17 cellular contexts compared by ENCODE assay signal in genomic region chr12:58925111-58925732, GRCh38. TPM values are rescaled to one million over a fixed set of nuclear protein-coding genes. Genes with fewer than 3 reads are reported as not detected.
DNase-seq lines count a peak whose midpoint lies in the region; TF ChIP-seq lines count a peak whose summit lies in the region.
"Had no signal": no experiment of that assay in that cellular context is flagged by ENCODE, and none has a peak within 500 bp of the region (broad histone marks: within the 10 kb centered on the region; RNA-seq: fewer than 3 reads in every experiment).

No MANE protein-coding gene starts in this region.

- H3K36me3 ChIP-seq in mesendoderm (ENCODE audit: control insufficient read depth, insufficient read depth, low read length) (no peaks in the 10 kb centered on the region), transverse colon (no peaks in the 10 kb centered on the region), Peyer's patch (no peaks in the 10 kb centered on the region)

- H3K23ac ChIP-seq in mesendoderm (ENCODE audit: low read length): no peak overlapping the region

- H3K27me3 ChIP-seq in mesendoderm (ENCODE audit: insufficient read depth, low read length, poor library complexity) (no peaks in the 10 kb centered on the region), transverse colon (no peaks in the 10 kb centered on the region), Peyer's patch (no peaks in the 10 kb centered on the region)

- no peak overlapping the region for H3K9ac ChIP-seq in mesendoderm (ENCODE audit: low read length)

- in situ Hi-C loops in transverse colon (cut with MboI; ENCODE audit: low pct_ligation_motif_present in 1 of 4, low pct_unique_long_range_greater_than_20kb in 1 of 4, low sequenced_read_pairs in 3 of 4): no loop called here

- H3K27ac ChIP-seq in mesendoderm (ENCODE audit: low read depth, low read length) (peak overlapping the region; percentile 87), transverse colon (peak overlapping the region; percentile 64 to 78 (median 76)), Peyer's patch (peak overlapping the region in 2 of 4 donors; percentile 47 to 63)
- H3K27ac ChIP-seq: 22Rv1 had no signal

- H3K9me3 ChIP-seq in transverse colon: no peaks in the 10 kb centered on the region
- H3K9me3 ChIP-seq in Peyer's patch: no peaks in the 10 kb centered on the region

- no peaks in the 10 kb centered on the region for H3K79me2 ChIP-seq in mesendoderm (ENCODE audit: control insufficient read depth, insufficient read depth, low read length)

- H3K4ac ChIP-seq in mesendoderm (ENCODE audit: low read depth, low read length): no peak overlapping the region

- H3K4me3 ChIP-seq in mesendoderm (ENCODE audit: low read length) (no peak overlapping the region), transverse colon (no peak overlapping the region), Peyer's patch (no peak overlapping the region)

- intact Hi-C loops in transverse colon (cut with DNase I; ENCODE audit: low total_unique reads): no loop called here

- H3K56ac ChIP-seq in mesendoderm (ENCODE audit: low read length): peak overlapping the region; percentile 39

- no peak overlapping the region for H2AK5ac ChIP-seq in mesendoderm (ENCODE audit: low read length)

- peak overlapping the region; percentile 95 for H2BK5ac ChIP-seq in mesendoderm (ENCODE audit: low read length)

- no peak overlapping the region for H4K5ac ChIP-seq in mesendoderm (ENCODE audit: low read length)

- H2BK15ac ChIP-seq in mesendoderm (replicated peaks; ENCODE audit: low read depth): no peak overlapping the region

- no peak for TF ChIP-seq CTCF in transverse colon (IDR thresholded peaks at IDR 0.05)
- TF ChIP-seq CTCF in Peyer's patch (IDR thresholded peaks at IDR 0.05): no peak

- no peak overlapping the region for H3K18ac ChIP-seq in mesendoderm (ENCODE audit: low read length)

- no peaks in the 10 kb centered on the region for H3K79me1 ChIP-seq in mesendoderm (ENCODE audit: low read length)

- DNase-seq in NCI-H2196 (lab: John Stamatoyannopoulos, UW; ENCODE audit: unreplicated experiment): peak; percentile 23
- DNase-seq in NCI-H2196 treated with DMSO at 0.1 percent for 48 hours (lab: John Stamatoyannopoulos, UW; ENCODE audit: unreplicated experiment): no peak
- DNase-seq in dermis blood vessel endothelial cell: peak; percentile 51
- peak; percentile 98 for DNase-seq in mesendoderm
- no peak for DNase-seq in transverse colon
- DNase-seq in Peyer's patch: no peak
- DNase-seq in NCI-H187 treated with DMSO at 0.1 percent for 48 hours (lab: John Stamatoyannopoulos, UW): no peak
- no peak for DNase-seq in activated T-cell treated with anti-CD3 and anti-CD28 coated beads, Interleukin-2, amount 50 U/mL, for 1 hour
- DNase-seq: activated naive CD4-positive, alpha-beta T cell treated with anti-CD3 and anti-CD28 coated beads for 36 hours; C1 segment of cervical spinal cord; effector memory CD4-positive, alpha-beta T cell; left ventricle myocardium superior; MM.1S; NCI-H2081; nucleus accumbens; trophoblast cell had no signal

- H3K4me2 ChIP-seq in mesendoderm (ENCODE audit: low read length): no peak overlapping the region

- peaks cover 14% of the 10 kb centered on the region for H3K4me1 ChIP-seq in mesendoderm (ENCODE audit: control insufficient read depth, low read depth, low read length)
- peaks cover 0 to 56% (median 25%) of the 10 kb centered on the region in 4 donors for H3K4me1 ChIP-seq in transverse colon
- H3K4me1 ChIP-seq in Peyer's patch: peaks cover 0 to 5% (median 0%) of the 10 kb centered on the region in 4 donors

- no CpG with 5 or more reads among the region's 1 CpG for WGBS in mesendoderm (ENCODE audit: extremely low coverage, insufficient coverage, low lambda C conversion rate)
- 3 to 10% methylated on average over 1 of the region's 1 CpG for WGBS in transverse colon (ENCODE audit: low coverage in 1 of 2), 2 donors

- no peak overlapping the region for H4K8ac ChIP-seq in mesendoderm (ENCODE audit: low read depth, low read length)

- no peak overlapping the region for H2BK120ac ChIP-seq in mesendoderm (ENCODE audit: low read depth, low read length)

- TF ChIP-seq POLR2A in transverse colon (IDR thresholded peaks at IDR 0.05) (no peak), Peyer's patch (IDR thresholded peaks at IDR 0.05) (peak in 1 of 2 donors; percentile 62)

- TF ChIP-seq EP300 in transverse colon (IDR thresholded peaks at IDR 0.05; ENCODE audit: low read depth): no peak

RNA-seq across cellular contexts. Expression of gene LRIG3, which starts 4.9 kb away (rescaled TPM):
- total RNA-seq in dermis blood vessel endothelial cell (28.9 and 39.8 TPM in 2 replicates), transverse colon (100 to 1,000 TPM in 3 of 4 donors, 10 to 100 TPM in 1; 43.0 to 115 (median 107) TPM), Peyer's patch (100 to 1,000 TPM in 1 of 4 donors, 10 to 100 TPM in 3; 56.9 to 136 (median 69.8) TPM)
- 15.6 TPM for polyA plus RNA-seq in mesendoderm (2013, experiment 1 of 2)
- 16.0 TPM for polyA plus RNA-seq in mesendoderm (2013, experiment 2 of 2)
- total RNA-seq: activated naive CD4-positive, alpha-beta T cell treated with anti-CD3 and anti-CD28 coated beads for 36 hours had no signal

Comparison
In these comparisons a context has a peak if more than half of its experiments do, and no peak if none do; other contexts are left out.
1. DNase-seq: peak in NCI-H2196 (single experiment), dermis blood vessel endothelial cell (single experiment) and mesendoderm (single experiment); none in NCI-H2196 treated with DMSO at 0.1 percent for 48 hours (single experiment), transverse colon (single experiment), Peyer's patch (0 of 3), NCI-H187 treated with DMSO at 0.1 percent for 48 hours (single experiment) and activated T-cell treated with anti-CD3 and anti-CD28 coated beads, Interleukin-2, amount 50 U/mL, for 1 hour (single experiment).